In the genomic region with DNA sequence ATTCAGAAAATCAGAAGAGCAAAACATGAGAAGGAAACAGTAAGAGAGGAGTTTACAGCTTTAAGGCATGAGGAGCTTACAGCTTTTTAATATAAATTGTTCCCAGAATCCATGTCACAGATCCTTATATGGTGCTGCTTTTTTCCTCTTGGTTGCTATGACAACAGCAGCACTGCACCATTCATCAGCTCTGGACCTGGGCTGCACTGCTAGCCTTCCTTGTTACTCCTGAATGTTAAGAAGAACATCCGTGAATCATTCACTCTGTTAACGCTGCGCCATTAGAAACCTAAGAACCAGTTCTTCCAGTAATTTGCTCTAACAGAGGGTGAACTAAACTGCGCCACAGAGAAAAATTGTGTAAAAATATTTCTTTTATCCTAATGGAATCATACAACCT, we compare ENCODE assay signal across 1 cellular context.
TF ChIP-seq lines count a peak whose summit lies in the region.

No MANE protein-coding gene starts in this region.

TF ChIP-seq in GM23338, 12 proteins besides CTCF, POLR2A, EP300 and RAD21 (continued from another document):
- no peak for TF ChIP-seq ZNF114 (CRISPR knock-in tag; IDR thresholded peaks at IDR 0.05)
